Comparison of ENCODE assay signal across 1 cellular context in the genomic region with DNA sequence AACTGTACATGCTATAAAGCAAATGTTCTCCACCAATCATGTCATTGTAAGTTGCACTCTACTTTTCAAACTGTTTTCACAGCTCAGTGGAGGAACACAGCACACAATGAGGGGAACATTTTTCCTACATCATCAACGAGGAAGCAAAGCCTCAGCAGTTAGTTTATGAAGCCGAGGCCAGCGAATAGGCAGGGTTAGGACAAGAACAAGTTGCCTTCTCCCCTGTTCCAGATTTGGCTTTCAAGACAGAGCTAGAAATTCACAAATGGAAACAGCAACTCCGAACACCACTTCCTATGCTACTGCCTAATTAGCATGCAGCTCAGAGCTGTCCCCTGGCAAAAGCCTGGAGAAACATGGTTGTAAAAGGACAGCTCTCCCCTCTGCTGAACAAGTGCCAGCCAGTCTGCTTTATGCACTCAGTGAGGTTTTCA.
TF ChIP-seq lines count a peak whose summit lies in the region.

No MANE protein-coding gene starts in this region.

TF ChIP-seq in HepG2, 621 proteins besides CTCF, POLR2A, EP300 and RAD21:
- TF ChIP-seq ZNF615 (CRISPR knock-in tag; IDR thresholded peaks at IDR 0.05; ENCODE audit: borderline replicate concordance) (no peak), ZNF3 (CRISPR knock-in tag; IDR thresholded peaks at IDR 0.05) (no peak), HDAC1 (CRISPR knock-in tag; IDR thresholded peaks at IDR 0.05) (no peak), HOXA5 (CRISPR knock-in tag; IDR thresholded peaks at IDR 0.05) (no peak), ZNF350 (CRISPR knock-in tag; IDR thresholded peaks at IDR 0.05; ENCODE audit: borderline replicate concordance, low read depth) (no peak), CC2D1A (CRISPR knock-in tag; IDR thresholded peaks at IDR 0.05) (no peak), ZSCAN30 (CRISPR knock-in tag; IDR thresholded peaks at IDR 0.05) (no peak), KLF9 (CRISPR knock-in tag; IDR thresholded peaks at IDR 0.05; ENCODE audit: low read depth) (no peak), MTA3 (CRISPR knock-in tag; IDR thresholded peaks at IDR 0.05) (no peak), ATF7-NPFF (CRISPR knock-in tag; IDR thresholded peaks at IDR 0.05; ENCODE audit: low read depth) (no peak)
- TF ChIP-seq, protein P1, sequence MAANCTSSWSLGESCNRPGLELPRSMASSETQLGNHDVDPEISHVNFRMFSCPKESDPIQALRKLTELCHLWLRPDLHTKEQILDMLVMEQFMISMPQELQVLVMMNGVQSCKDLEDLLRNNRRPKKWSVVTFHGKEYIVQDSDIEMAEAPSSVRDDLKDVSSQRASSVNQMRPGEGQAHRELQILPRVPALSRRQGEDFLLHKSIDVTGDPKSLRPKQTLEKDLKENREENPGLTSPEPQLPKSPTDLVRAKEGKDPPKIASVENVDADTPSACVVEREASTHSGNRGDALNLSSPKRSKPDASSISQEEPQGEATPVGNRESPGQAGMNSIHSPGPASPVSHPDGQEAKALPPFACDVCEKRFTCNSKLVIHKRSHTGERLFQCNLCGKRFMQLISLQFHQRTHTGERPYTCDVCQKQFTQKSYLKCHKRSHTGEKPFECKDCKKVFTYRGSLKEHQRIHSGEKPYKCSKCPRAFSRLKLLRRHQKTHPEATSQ (CRISPR knock-in tag; IDR thresholded peaks at IDR 0.05; ENCODE audit: borderline replicate concordance) = no peak
- TF ChIP-seq, protein P2, sequence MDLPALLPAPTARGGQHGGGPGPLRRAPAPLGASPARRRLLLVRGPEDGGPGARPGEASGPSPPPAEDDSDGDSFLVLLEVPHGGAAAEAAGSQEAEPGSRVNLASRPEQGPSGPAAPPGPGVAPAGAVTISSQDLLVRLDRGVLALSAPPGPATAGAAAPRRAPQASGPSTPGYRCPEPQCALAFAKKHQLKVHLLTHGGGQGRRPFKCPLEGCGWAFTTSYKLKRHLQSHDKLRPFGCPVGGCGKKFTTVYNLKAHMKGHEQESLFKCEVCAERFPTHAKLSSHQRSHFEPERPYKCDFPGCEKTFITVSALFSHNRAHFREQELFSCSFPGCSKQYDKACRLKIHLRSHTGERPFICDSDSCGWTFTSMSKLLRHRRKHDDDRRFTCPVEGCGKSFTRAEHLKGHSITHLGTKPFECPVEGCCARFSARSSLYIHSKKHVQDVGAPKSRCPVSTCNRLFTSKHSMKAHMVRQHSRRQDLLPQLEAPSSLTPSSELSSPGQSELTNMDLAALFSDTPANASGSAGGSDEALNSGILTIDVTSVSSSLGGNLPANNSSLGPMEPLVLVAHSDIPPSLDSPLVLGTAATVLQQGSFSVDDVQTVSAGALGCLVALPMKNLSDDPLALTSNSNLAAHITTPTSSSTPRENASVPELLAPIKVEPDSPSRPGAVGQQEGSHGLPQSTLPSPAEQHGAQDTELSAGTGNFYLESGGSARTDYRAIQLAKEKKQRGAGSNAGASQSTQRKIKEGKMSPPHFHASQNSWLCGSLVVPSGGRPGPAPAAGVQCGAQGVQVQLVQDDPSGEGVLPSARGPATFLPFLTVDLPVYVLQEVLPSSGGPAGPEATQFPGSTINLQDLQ (CRISPR knock-in tag; IDR thresholded peaks at IDR 0.05) = no peak
- TF ChIP-seq, protein P3, sequence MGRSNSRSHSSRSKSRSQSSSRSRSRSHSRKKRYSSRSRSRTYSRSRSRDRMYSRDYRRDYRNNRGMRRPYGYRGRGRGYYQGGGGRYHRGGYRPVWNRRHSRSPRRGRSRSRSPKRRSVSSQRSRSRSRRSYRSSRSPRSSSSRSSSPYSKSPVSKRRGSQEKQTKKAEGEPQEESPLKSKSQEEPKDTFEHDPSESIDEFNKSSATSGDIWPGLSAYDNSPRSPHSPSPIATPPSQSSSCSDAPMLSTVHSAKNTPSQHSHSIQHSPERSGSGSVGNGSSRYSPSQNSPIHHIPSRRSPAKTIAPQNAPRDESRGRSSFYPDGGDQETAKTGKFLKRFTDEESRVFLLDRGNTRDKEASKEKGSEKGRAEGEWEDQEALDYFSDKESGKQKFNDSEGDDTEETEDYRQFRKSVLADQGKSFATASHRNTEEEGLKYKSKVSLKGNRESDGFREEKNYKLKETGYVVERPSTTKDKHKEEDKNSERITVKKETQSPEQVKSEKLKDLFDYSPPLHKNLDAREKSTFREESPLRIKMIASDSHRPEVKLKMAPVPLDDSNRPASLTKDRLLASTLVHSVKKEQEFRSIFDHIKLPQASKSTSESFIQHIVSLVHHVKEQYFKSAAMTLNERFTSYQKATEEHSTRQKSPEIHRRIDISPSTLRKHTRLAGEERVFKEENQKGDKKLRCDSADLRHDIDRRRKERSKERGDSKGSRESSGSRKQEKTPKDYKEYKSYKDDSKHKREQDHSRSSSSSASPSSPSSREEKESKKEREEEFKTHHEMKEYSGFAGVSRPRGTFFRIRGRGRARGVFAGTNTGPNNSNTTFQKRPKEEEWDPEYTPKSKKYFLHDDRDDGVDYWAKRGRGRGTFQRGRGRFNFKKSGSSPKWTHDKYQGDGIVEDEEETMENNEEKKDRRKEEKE (IDR thresholded peaks at IDR 0.05) = no peak
